8 cellular contexts compared by ENCODE assay signal in genomic region chr16:31201511-31202401, GRCh38. TPM values are rescaled to one million over a fixed set of nuclear protein-coding genes. Genes with fewer than 3 reads are reported as not detected.
DNase-seq lines count a peak whose midpoint lies in the region; ATAC-seq, FAIRE-seq and TF ChIP-seq lines count a peak whose summit lies in the region.

No MANE protein-coding gene starts in this region.

- DNase-seq in COLO668 (lab: John Stamatoyannopoulos, UW; ENCODE audit: unreplicated experiment) (peak; percentile 52), MM.1S (peak; percentile 25), Right ventricle myocardium inferior (ENCODE audit: missing footprints) (peak; percentile 76), pancreas (peak in 5 of 6 donors; percentile 33 to 83 (median 58)), urothelium cell line (ENCODE audit: low spot score) (no peak), DMS 273 (lab: John Stamatoyannopoulos, UW; ENCODE audit: unreplicated experiment) (no peak)
- DNase-seq in activated T-helper 1 cell treated with anti-CD3 and anti-CD28 coated beads, Interleukin-12 subunit alpha, Interleukin-12 subunit beta, Interleukin-2, Interleukin-4 antibody, amounts not matched to agents 30 ng/mL and 10 ng/mL and 1 ng/mL, durations not matched to agents 14 hours and 24 hours and 36 hours (ENCODE audit: low spot score) = peak; percentile 37

- peaks cover 15% of the 10 kb centered on the region; the same call in 1 of the 2 replicates for H3F3A ChIP-seq in MM.1S (ENCODE audit: insufficient read depth, low read length)

- peaks cover 3% of the 10 kb centered on the region for H3K27me3 Mint-ChIP-seq in activated T-helper 1 cell treated with anti-CD3 and anti-CD28 coated beads, Interleukin-12 subunit alpha, Interleukin-12 subunit beta, Interleukin-2, Interleukin-4 antibody, amounts not matched to agents 30 ng/mL and 10 ng/mL and 1 ng/mL, durations not matched to agents 14 hours and 24 hours and 36 hours (ENCODE audit: insufficient read depth)

- 25 to 27% methylated on average over 26 to 34 of the region's 34 CpGs for WGBS in pancreas, 2 donors

- H4K20me1 ChIP-seq in MM.1S (ENCODE audit: insufficient read depth, low read length) = no peaks in the 10 kb centered on the region

- no peaks in the 10 kb centered on the region for H3K9me2 ChIP-seq in MM.1S (replicated peaks; ENCODE audit: insufficient read depth, low read length)

- H3K36me3 Mint-ChIP-seq in activated T-helper 1 cell treated with anti-CD3 and anti-CD28 coated beads, Interleukin-12 subunit alpha, Interleukin-12 subunit beta, Interleukin-2, Interleukin-4 antibody, amounts not matched to agents 30 ng/mL and 10 ng/mL and 1 ng/mL, durations not matched to agents 14 hours and 24 hours and 36 hours (ENCODE audit: low read depth) = peaks cover 17% of the 10 kb centered on the region

- no peaks in the 10 kb centered on the region for H3K27me3 ChIP-seq in MM.1S (replicated peaks; ENCODE audit: insufficient read depth, low read length)
- no peaks in the 10 kb centered on the region for H3K27me3 ChIP-seq in pancreas

- peak overlapping the region; percentile 54; the same call in 1 of the 2 replicates for H3K9ac ChIP-seq in MM.1S (ENCODE audit: low read length)

- peaks cover 55% of the 10 kb centered on the region for H3K4me1 Mint-ChIP-seq in activated T-helper 1 cell treated with anti-CD3 and anti-CD28 coated beads, Interleukin-12 subunit alpha, Interleukin-12 subunit beta, Interleukin-2, Interleukin-4 antibody, amounts not matched to agents 30 ng/mL and 10 ng/mL and 1 ng/mL, durations not matched to agents 14 hours and 24 hours and 36 hours (ENCODE audit: low read depth)

- H3K4me1 ChIP-seq in MM.1S (ENCODE audit: low read length) (peaks cover 10% of the 10 kb centered on the region; the same call in 1 of the 2 replicates), pancreas (peaks cover 0 to 4% (median 0%) of the 10 kb centered on the region in 3 donors)

- peak overlapping the region; percentile 80 for H3K4me3 ChIP-seq in MM.1S (ENCODE audit: low read length)
- H3K4me3 ChIP-seq in pancreas = peak overlapping the region; percentile 45 to 63 (median 56)

- no peaks in the 10 kb centered on the region for H3K36me3 ChIP-seq in MM.1S (replicated peaks; ENCODE audit: insufficient read depth, low read length)
- H3K36me3 ChIP-seq in pancreas = no peaks in the 10 kb centered on the region

- TF ChIP-seq CTCF in MM.1S (IDR thresholded peaks at IDR 0.05; ENCODE audit: low read length) (no peak), pancreas (IDR thresholded peaks at IDR 0.05) (no peak)

- H3K79me2 ChIP-seq in MM.1S (ENCODE audit: low read length) = no peaks in the 10 kb centered on the region

- no peak overlapping the region; the same call in 1 of the 2 replicates for H3K27ac ChIP-seq in MM.1S (ENCODE audit: low read length)
- peak overlapping the region in 3 of 4 donors; percentile 22 to 69 (median 24) for H3K27ac ChIP-seq in pancreas

- intact Hi-C loops in activated T-helper 1 cell treated with anti-CD3 and anti-CD28 coated beads, Interleukin-12 subunit alpha, Interleukin-12 subunit beta, Interleukin-2, Interleukin-4 antibody, amounts not matched to agents 30 ng/mL and 10 ng/mL and 1 ng/mL, durations not matched to agents 14 hours and 24 hours and 36 hours (cut with micrococcal nuclease) = loop anchor here (1.0 to 5.0 kb wide), 7 partner anchors 15 to 666 kb away; partner anchors contain the start of genes ITGAX and PYDC1
- intact Hi-C loops in Right ventricle myocardium inferior (cut with DNase I) (no loop called here), pancreas (cut with DNase I) (no loop called here)

- peak overlapping the region; percentile 89 for H2AFZ ChIP-seq in MM.1S (ENCODE audit: low read length)

- no peak for FAIRE-seq in pancreas (lab: Jason Lieb, UNC)
- FAIRE-seq in urothelium cell line (lab: Jason Lieb, UNC) = no peak

- peak overlapping the region; percentile 81 for H3K4me2 ChIP-seq in MM.1S (ENCODE audit: low read depth, low read length)

- H3K9me3 ChIP-seq in MM.1S (replicated peaks; ENCODE audit: insufficient read depth, low read length) = no peaks in the 10 kb centered on the region
- H3K9me3 ChIP-seq in pancreas = no peaks in the 10 kb centered on the region

- H3K9me3 Mint-ChIP-seq in activated T-helper 1 cell treated with anti-CD3 and anti-CD28 coated beads, Interleukin-12 subunit alpha, Interleukin-12 subunit beta, Interleukin-2, Interleukin-4 antibody, amounts not matched to agents 30 ng/mL and 10 ng/mL and 1 ng/mL, durations not matched to agents 14 hours and 24 hours and 36 hours = no peaks in the 10 kb centered on the region

- H3K4me3 Mint-ChIP-seq in activated T-helper 1 cell treated with anti-CD3 and anti-CD28 coated beads, Interleukin-12 subunit alpha, Interleukin-12 subunit beta, Interleukin-2, Interleukin-4 antibody, amounts not matched to agents 30 ng/mL and 10 ng/mL and 1 ng/mL, durations not matched to agents 14 hours and 24 hours and 36 hours = peak overlapping the region; percentile 85

- H3K27ac Mint-ChIP-seq in activated T-helper 1 cell treated with anti-CD3 and anti-CD28 coated beads, Interleukin-12 subunit alpha, Interleukin-12 subunit beta, Interleukin-2, Interleukin-4 antibody, amounts not matched to agents 30 ng/mL and 10 ng/mL and 1 ng/mL, durations not matched to agents 14 hours and 24 hours and 36 hours = peak overlapping the region; percentile 80

- ATAC-seq in GM21381 (IDR thresholded peaks at IDR 0.05; ENCODE audit: unreplicated experiment) (peak; percentile 48), Right ventricle myocardium inferior (peak; percentile 69), pancreas (peak; percentile 51 to 78 (median 72))

RNA-seq across cellular contexts. Expression of gene PYCARD, which starts 0.8 kb away (rescaled TPM):
- total RNA-seq in activated T-helper 1 cell treated with anti-CD3 and anti-CD28 coated beads, Interleukin-12 subunit alpha, Interleukin-12 subunit beta, Interleukin-2, Interleukin-4 antibody, amounts not matched to agents 30 ng/mL and 10 ng/mL and 1 ng/mL, durations not matched to agents 14 hours and 24 hours and 36 hours = 20.9 and 21.2 TPM in 2 replicates
- total RNA-seq in Right ventricle myocardium inferior (9.1 TPM), pancreas (10 to 100 TPM in 2 of 6 donors, 1 to 10 TPM in 4; 3.3 to 27.3 (median 6.7) TPM)
- 10 to 100 TPM; 13.9 to 14.1 TPM for polyA plus RNA-seq in pancreas

RNA-seq across cellular contexts. Expression of gene TRIM72, which starts 12.2 kb away (rescaled TPM):
- total RNA-seq in activated T-helper 1 cell treated with anti-CD3 and anti-CD28 coated beads, Interleukin-12 subunit alpha, Interleukin-12 subunit beta, Interleukin-2, Interleukin-4 antibody, amounts not matched to agents 30 ng/mL and 10 ng/mL and 1 ng/mL, durations not matched to agents 14 hours and 24 hours and 36 hours = 0.10 and 0.15 TPM in 2 replicates
- total RNA-seq in Right ventricle myocardium inferior = 2.1 TPM
- under 1 TPM in 1 of 6 donors, not detected in 5; 0.12 TPM for total RNA-seq in pancreas
- polyA plus RNA-seq in pancreas = under 1 TPM; under 0.01 to 0.02 TPM

RNA-seq across cellular contexts. Expression of gene PYDC1, which starts 15.2 kb away (rescaled TPM):
- total RNA-seq in activated T-helper 1 cell treated with anti-CD3 and anti-CD28 coated beads, Interleukin-12 subunit alpha, Interleukin-12 subunit beta, Interleukin-2, Interleukin-4 antibody, amounts not matched to agents 30 ng/mL and 10 ng/mL and 1 ng/mL, durations not matched to agents 14 hours and 24 hours and 36 hours = not detected in 2 replicates
- total RNA-seq in Right ventricle myocardium inferior = not detected
- total RNA-seq in pancreas = not detected
- not detected for polyA plus RNA-seq in pancreas

RNA-seq across cellular contexts. Expression of gene FUS, which starts 21.8 kb away (rescaled TPM):
- 950 and 955 TPM in 2 replicates for total RNA-seq in activated T-helper 1 cell treated with anti-CD3 and anti-CD28 coated beads, Interleukin-12 subunit alpha, Interleukin-12 subunit beta, Interleukin-2, Interleukin-4 antibody, amounts not matched to agents 30 ng/mL and 10 ng/mL and 1 ng/mL, durations not matched to agents 14 hours and 24 hours and 36 hours
- total RNA-seq in Right ventricle myocardium inferior (86.8 TPM), pancreas (100 to 1,000 TPM in 3 of 6 donors, 10 to 100 TPM in 3; 69.4 to 134 (median 89.7) TPM)
- polyA plus RNA-seq in pancreas = 100 to 1,000 TPM; 243 to 379 TPM

RNA-seq across cellular contexts. Expression of gene PRSS36, which starts 51.9 kb away (rescaled TPM):
- total RNA-seq in activated T-helper 1 cell treated with anti-CD3 and anti-CD28 coated beads, Interleukin-12 subunit alpha, Interleukin-12 subunit beta, Interleukin-2, Interleukin-4 antibody, amounts not matched to agents 30 ng/mL and 10 ng/mL and 1 ng/mL, durations not matched to agents 14 hours and 24 hours and 36 hours = 0.27 and 0.34 TPM in 2 replicates
- total RNA-seq in Right ventricle myocardium inferior (3.0 TPM), pancreas (1 to 10 TPM in 2 of 6 donors, under 1 TPM in 4; 0.14 to 3.1 (median 0.79) TPM)
- polyA plus RNA-seq in pancreas = 1 to 10 TPM; 1.9 to 2.7 TPM

Comparison
In these comparisons a context has a peak if more than half of its experiments do, and no peak if none do; other contexts are left out.
1. DNase-seq: peak in COLO668 (single experiment), MM.1S (single experiment), activated T-helper 1 cell treated with anti-CD3 and anti-CD28 coated beads, Interleukin-12 subunit alpha, Interleukin-12 subunit beta, Interleukin-2, Interleukin-4 antibody, amounts not matched to agents 30 ng/mL and 10 ng/mL and 1 ng/mL, durations not matched to agents 14 hours and 24 hours and 36 hours (single experiment), Right ventricle myocardium inferior (single experiment) and pancreas (5 of 6); none in urothelium cell line (single experiment) and DMS 273 (single experiment).
2. Peak in every context shown above with its lines, with median percentiles within 50 percentile points of each other: ATAC-seq.